Comparison of ENCODE assay signal across 13 cellular contexts in genomic region chr16:58518083-58518979, GRCh38. TPM values are rescaled to one million over a fixed set of nuclear protein-coding genes. Genes with fewer than 3 reads are reported as not detected.
A peak's percentile ranks its signal among the peaks of the same experiment; 100 is the strongest.
DNase-seq lines count a peak whose midpoint lies in the region; ATAC-seq lines count a peak whose summit lies in the region.
"Had no signal": no experiment of that assay in that cellular context is flagged by ENCODE, and none has a peak within 500 bp of the region (broad histone marks: within the 10 kb centered on the region; RNA-seq: fewer than 3 reads in every experiment).

No MANE protein-coding gene starts in this region.

- CTCF ChIA-PET in CD4-positive, alpha-beta memory T cell (lab: Charles Lee; ENCODE audit: partially characterized antibody) = interaction anchor here (1.0 to 4.9 kb wide), 4 partner anchors 10 to 238 kb away, joined by 3 to 22 read pairs (median 4); no protein-coding TSS in a partner anchor

- H3K9me3 ChIP-seq in CD4-positive, alpha-beta memory T cell (ENCODE audit: control insufficient read depth in 1 of 2, low read length in 2 of 2) = no peaks in the 10 kb centered on the region
- H3K9me3 ChIP-seq: esophagus squamous epithelium, uterus had no signal

- POLR2A ChIA-PET in CD4-positive, alpha-beta memory T cell (lab: Charles Lee; ENCODE audit: partially characterized antibody) = interaction anchor here (1.0 to 2.2 kb wide), 3 partner anchors 22 to 238 kb away, joined by 3 to 6 read pairs (median 3); no protein-coding TSS in a partner anchor

- peaks cover 39 to 52% of the 10 kb centered on the region in 2 donors for H3K36me3 Mint-ChIP-seq in CD4-positive, alpha-beta memory T cell
- peaks cover 35% of the 10 kb centered on the region for H3K36me3 Mint-ChIP-seq in T-helper 1 cell treated with Interleukin-12 subunit alpha and Interleukin-12 subunit beta and Interleukin-4 antibody, amounts not matched to agents 30 μg/mL and 1 μg/mL, for 36 hours (ENCODE audit: low read depth)

- H3K4me3 ChIP-seq in CD4-positive, alpha-beta memory T cell (ENCODE audit: low read length in 2 of 2) = no peak overlapping the region
- H3K4me3 ChIP-seq: esophagus squamous epithelium, GM23338, uterus had no signal

- intact Hi-C loops in CD4-positive, alpha-beta memory T cell (cut with micrococcal nuclease) = no loop called here

- DNase-seq in CD4-positive, alpha-beta memory T cell = no peak
- no peak for DNase-seq in cerebellar nuclear complex (lab: John Stamatoyannopoulos, UW)
- no peak for DNase-seq in NCI-H2107 (lab: John Stamatoyannopoulos, UW)
- no peak for DNase-seq in OCI-M1 (lab: John Stamatoyannopoulos, UW)
- no peak for DNase-seq in stimulated activated CD4-positive, alpha-beta T cell treated with anti-CD3 and anti-CD28 coated beads, Interleukin-12 subunit alpha, Interleukin-12 subunit beta, amount 100 ng/mL, for 4 hours
- DNase-seq: esophagus squamous epithelium, NCI-H1694 treated with DMSO at 0.1 percent for 48 hours, SW 1271, uterus had no signal

- no peaks in the 10 kb centered on the region for H3K27me3 Mint-ChIP-seq in CD4-positive, alpha-beta memory T cell
- H3K27me3 Mint-ChIP-seq in T-helper 1 cell treated with Interleukin-12 subunit alpha and Interleukin-12 subunit beta and Interleukin-4 antibody, amounts not matched to agents 30 μg/mL and 1 μg/mL, for 36 hours (ENCODE audit: low read depth) = no peaks in the 10 kb centered on the region

- no peaks in the 10 kb centered on the region for H3K9me3 Mint-ChIP-seq in CD4-positive, alpha-beta memory T cell
- no peaks in the 10 kb centered on the region for H3K9me3 Mint-ChIP-seq in T-helper 1 cell treated with Interleukin-12 subunit alpha and Interleukin-12 subunit beta and Interleukin-4 antibody, amounts not matched to agents 30 μg/mL and 1 μg/mL, for 36 hours
- H3K9me3 Mint-ChIP-seq: GM23338 had no signal

- H3K4me3 Mint-ChIP-seq in CD4-positive, alpha-beta memory T cell = peak overlapping the region in 1 of 8 donors; percentile 3
- no peak overlapping the region for H3K4me3 Mint-ChIP-seq in T-helper 1 cell treated with Interleukin-12 subunit alpha and Interleukin-12 subunit beta and Interleukin-4 antibody, amounts not matched to agents 30 μg/mL and 1 μg/mL, for 36 hours
- H3K4me3 Mint-ChIP-seq: GM23338 had no signal

- ATAC-seq in GM18909 (IDR thresholded peaks at IDR 0.05; ENCODE audit: poor library complexity, unreplicated experiment) (peak; percentile 43), HG02852 (IDR thresholded peaks at IDR 0.05; ENCODE audit: unreplicated experiment) (peak; percentile 46)
- ATAC-seq: GM23338 had no signal

- H3K27me3 ChIP-seq in CD4-positive, alpha-beta memory T cell (ENCODE audit: insufficient read depth, low read length) = no peaks in the 10 kb centered on the region
- H3K27me3 ChIP-seq: esophagus squamous epithelium, uterus had no signal

- H3K27ac ChIP-seq in CD4-positive, alpha-beta memory T cell (ENCODE audit: low read depth, low read length) = no peak overlapping the region
- H3K27ac ChIP-seq: esophagus squamous epithelium, uterus had no signal

- H3K27ac Mint-ChIP-seq in CD4-positive, alpha-beta memory T cell = peak overlapping the region in 4 of 7 donors; percentile 49 to 59 (median 52)
- peak overlapping the region; percentile 3 for H3K27ac Mint-ChIP-seq in T-helper 1 cell treated with Interleukin-12 subunit alpha and Interleukin-12 subunit beta and Interleukin-4 antibody, amounts not matched to agents 30 μg/mL and 1 μg/mL, for 36 hours
- H3K27ac Mint-ChIP-seq: GM23338 had no signal

- peaks cover 10 to 28% (median 18%) of the 10 kb centered on the region in 4 donors for H3K4me1 Mint-ChIP-seq in CD4-positive, alpha-beta memory T cell
- peaks cover 30% of the 10 kb centered on the region for H3K4me1 Mint-ChIP-seq in T-helper 1 cell treated with Interleukin-12 subunit alpha and Interleukin-12 subunit beta and Interleukin-4 antibody, amounts not matched to agents 30 μg/mL and 1 μg/mL, for 36 hours (ENCODE audit: low read depth)

- peaks cover 12% of the 10 kb centered on the region for H3K4me1 ChIP-seq in CD4-positive, alpha-beta memory T cell (ENCODE audit: insufficient read depth, low read length)

- H3K36me3 ChIP-seq in CD4-positive, alpha-beta memory T cell (ENCODE audit: insufficient read depth, low read length) = peaks cover 38% of the 10 kb centered on the region
- H3K36me3 ChIP-seq: uterus had no signal

RNA-seq across cellular contexts. Expression of gene SETD6, which starts 3.0 kb away (rescaled TPM):
- total RNA-seq in CD4-positive, alpha-beta memory T cell = 10 to 100 TPM; 34.2 to 38.3 TPM
- 10 to 100 TPM in 1 of 2 donors, 1 to 10 TPM in 1; 6.1 to 13.0 TPM for polyA plus RNA-seq in CD4-positive, alpha-beta memory T cell

RNA-seq across cellular contexts. Expression of gene NDRG4, which starts 18.4 kb away (rescaled TPM):
- 1 to 10 TPM; 1.3 TPM for total RNA-seq in CD4-positive, alpha-beta memory T cell
- polyA plus RNA-seq in CD4-positive, alpha-beta memory T cell = under 1 TPM in 1 of 2 donors, not detected in 1; 0.22 TPM
